22 cellular contexts compared by ENCODE assay signal in genomic region chr5:34770486-34770885, GRCh38.
"Had no signal": no experiment of that assay in that cellular context is flagged by ENCODE, and none has a peak within 500 bp of the region (broad histone marks: within the 10 kb centered on the region; RNA-seq: fewer than 3 reads in every experiment).

No MANE protein-coding gene starts in this region.

- H3K27ac ChIP-seq: HL-60, KMS-11, SJSA1, SK-N-MC had no signal

- H3K4me1 ChIP-seq: SJSA1 had no signal

- H3K27me3 ChIP-seq: SJSA1 had no signal

- H3K4me2 ChIP-seq: KMS-11 had no signal

- H3K27ac Mint-ChIP-seq: IgD-negative memory B cell had no signal

- DNase-seq: Kasumi-1, MM.1S, NCI-H1092 treated with DMSO at 0.1 percent for 48 hours, NCI-H1436, NCI-H187, NCI-H2029, NCI-H2081 treated with DMSO at 0.1 percent for 48 hours, NCI-H2171, NCI-H226, NCI-H446, NCI-H510A, NCI-H524 treated with DMSO at 0.1 percent for 48 hours, NCI-H69, NCI-H774, Right ventricle myocardium superior, RPMI8226 had no signal

- H3K36me3 ChIP-seq: SJSA1 had no signal

- H3K9me3 ChIP-seq: SJSA1 had no signal

- H3K9ac ChIP-seq: KMS-11 had no signal

- H3K4me3 ChIP-seq: K562, SJSA1, SK-N-MC had no signal
